Comparison of ENCODE assay signal across 9 cellular contexts in the genomic region with DNA sequence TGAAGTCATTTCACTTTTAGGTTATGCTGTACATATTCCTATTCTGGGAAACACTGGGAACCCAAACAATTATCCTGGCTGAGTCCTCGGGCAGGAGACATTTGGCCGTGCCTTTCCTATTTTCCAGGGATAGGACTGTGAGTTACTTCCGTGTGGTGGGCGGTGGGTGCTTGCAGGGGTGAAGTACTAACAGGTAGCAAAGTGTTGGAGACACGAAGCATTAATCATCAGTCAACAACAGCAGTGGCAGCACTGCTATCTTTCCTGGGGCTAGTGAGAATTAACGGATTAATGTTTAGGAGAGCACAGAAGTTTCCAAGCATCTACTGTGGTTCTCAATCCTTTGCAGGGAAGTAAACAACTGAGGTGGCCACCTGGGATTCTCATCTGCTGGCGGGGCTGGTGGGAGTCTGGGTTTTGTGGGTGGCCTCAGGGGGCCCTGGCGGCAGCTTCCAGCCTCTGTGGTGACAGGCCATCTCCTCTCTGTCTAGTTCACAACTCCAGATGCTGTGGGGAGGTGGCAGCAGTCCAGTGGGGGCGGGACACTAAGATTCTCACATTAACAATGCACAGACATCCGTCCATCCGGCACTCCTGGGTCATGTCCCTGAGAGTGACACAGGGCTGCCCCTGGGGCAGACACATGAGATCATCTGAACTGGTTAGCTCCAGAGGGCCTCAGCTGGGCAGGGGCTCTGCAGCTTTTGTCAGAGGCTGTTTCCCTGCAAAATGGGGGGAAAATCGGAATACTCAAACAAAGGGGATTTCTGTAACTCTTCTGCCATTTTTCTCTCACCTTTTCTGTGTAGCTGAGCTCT.
DNase-seq lines count a peak whose midpoint lies in the region; TF ChIP-seq lines count a peak whose summit lies in the region.
"Had no signal": no experiment of that assay in that cellular context is flagged by ENCODE, and none has a peak within 500 bp of the region (broad histone marks: within the 10 kb centered on the region; RNA-seq: fewer than 3 reads in every experiment).

No MANE protein-coding gene starts in this region.

- DNase-seq in Calu3 (peak; percentile 13), fibroblast of villous mesenchyme (ENCODE audit: low read depth) (peak; percentile 47), neural progenitor cell (ENCODE audit: low spot score) (peak; percentile 43), NCI-H1092 treated with DMSO at 0.1 percent for 48 hours (lab: John Stamatoyannopoulos, UW) (no peak), DMS53 (lab: John Stamatoyannopoulos, UW) (no peak), endothelial cell (ENCODE audit: low spot score) (no peak)
- DNase-seq in stimulated activated CD8-positive, alpha-beta memory T cell treated with anti-CD3 and anti-CD28 coated beads, Interleukin-4, amount 100 ng/mL, for 48 hours, result no peak

- H3K79me2 ChIP-seq in neural progenitor cell (ENCODE audit: low read depth), result no peaks in the 10 kb centered on the region

- no peaks in the 10 kb centered on the region for H3K36me3 ChIP-seq in neural progenitor cell

- CTCF ChIA-PET in Calu3 (lab: Charles Lee), result no interaction called here

- no peak overlapping the region for H3K4me3 ChIP-seq in fibroblast of villous mesenchyme (ENCODE audit: low read depth, low read length)
- H3K4me3 ChIP-seq in neural progenitor cell, result no peak overlapping the region
- H3K4me3 ChIP-seq: SK-N-MC had no signal

- no peaks in the 10 kb centered on the region for H3K9me3 Mint-ChIP-seq in Calu3 (ENCODE audit: low read depth, unreplicated experiment)
- peaks cover 2% of the 10 kb centered on the region for H3K9me3 Mint-ChIP-seq in neural progenitor cell
- H3K9me3 Mint-ChIP-seq in endothelial cell (ENCODE audit: unreplicated experiment), result no peaks in the 10 kb centered on the region

- H3K36me3 Mint-ChIP-seq in Calu3 (ENCODE audit: insufficient read depth, unreplicated experiment) (no peaks in the 10 kb centered on the region), neural progenitor cell (peaks cover 4% of the 10 kb centered on the region), endothelial cell (ENCODE audit: low read depth, unreplicated experiment) (no peaks in the 10 kb centered on the region)

- peaks cover 28% of the 10 kb centered on the region for H3K4me1 ChIP-seq in neural progenitor cell

- peaks cover 19% of the 10 kb centered on the region for H3F3A ChIP-seq in neural progenitor cell (ENCODE audit: low read depth)

- H3K27ac Mint-ChIP-seq in Calu3 (ENCODE audit: unreplicated experiment), result no peak overlapping the region
- peak overlapping the region; percentile 100 for H3K27ac Mint-ChIP-seq in neural progenitor cell
- no peak overlapping the region for H3K27ac Mint-ChIP-seq in endothelial cell (ENCODE audit: unreplicated experiment)

- BruUV-seq in Calu3 (replicated peaks; lab: Mats Ljungman, UMichigan), result no TSS peak

- H3K4me3 Mint-ChIP-seq in Calu3 (ENCODE audit: low read depth, unreplicated experiment), result no peak overlapping the region
- peak overlapping the region; percentile 76 for H3K4me3 Mint-ChIP-seq in neural progenitor cell
- H3K4me3 Mint-ChIP-seq in endothelial cell (ENCODE audit: unreplicated experiment), result no peak overlapping the region

- no peaks in the 10 kb centered on the region for H3K9me3 ChIP-seq in neural progenitor cell (ENCODE audit: low read depth)

- H4K20me1 ChIP-seq in neural progenitor cell (ENCODE audit: low read depth), result no peaks in the 10 kb centered on the region

- no peaks in the 10 kb centered on the region for H3K27me3 Mint-ChIP-seq in Calu3 (ENCODE audit: unreplicated experiment)
- peaks cover 2% of the 10 kb centered on the region for H3K27me3 Mint-ChIP-seq in neural progenitor cell (ENCODE audit: insufficient read depth, low read depth)
- peaks cover 4% of the 10 kb centered on the region for H3K27me3 Mint-ChIP-seq in endothelial cell (ENCODE audit: unreplicated experiment)

- H3K9ac ChIP-seq in neural progenitor cell, result no peak overlapping the region

- peaks cover 32% of the 10 kb centered on the region for H3K4me1 Mint-ChIP-seq in Calu3 (ENCODE audit: low read depth, unreplicated experiment)
- peaks cover 68% of the 10 kb centered on the region for H3K4me1 Mint-ChIP-seq in neural progenitor cell
- no peaks in the 10 kb centered on the region for H3K4me1 Mint-ChIP-seq in endothelial cell (ENCODE audit: unreplicated experiment)

- H2AFZ ChIP-seq in neural progenitor cell (replicated peaks), result no peak overlapping the region

- peak overlapping the region; percentile 68 for H3K27ac ChIP-seq in neural progenitor cell
- H3K27ac ChIP-seq: SK-N-MC had no signal

- intact Hi-C loops in Calu3 (cut with micrococcal nuclease; ENCODE audit: unreplicated experiment), result no loop called here

- H3K4me2 ChIP-seq in neural progenitor cell, result peak overlapping the region; percentile 49

- no peak for TF ChIP-seq CTCF in Calu3 (IDR thresholded peaks at IDR 0.05; ENCODE audit: unreplicated experiment)
- TF ChIP-seq CTCF in fibroblast of villous mesenchyme (IDR thresholded peaks at IDR 0.05; ENCODE audit: insufficient read depth, low read depth, low read length), result no peak
- no peak for TF ChIP-seq CTCF in neural progenitor cell (IDR thresholded peaks at IDR 0.05)
- TF ChIP-seq CTCF in endothelial cell (IDR thresholded peaks at IDR 0.05; ENCODE audit: unreplicated experiment), result no peak

- H3K27me3 ChIP-seq in neural progenitor cell, result no peaks in the 10 kb centered on the region

TF ChIP-seq in PFSK-1, 5 proteins besides CTCF, POLR2A, EP300 and RAD21:
- TF ChIP-seq POLR2AphosphoS5 (IDR thresholded peaks at IDR 0.05; ENCODE audit: low read depth, low read length) (peak; percentile 33), FOXP2 (optimal IDR thresholded peaks at IDR 0.05; ENCODE audit: borderline replicate concordance, extremely low read depth, extremely low read length, insufficient read depth) (peak; percentile 98), SIN3A (IDR thresholded peaks at IDR 0.05; ENCODE audit: borderline replicate concordance, insufficient read depth, low read length) (no peak)
- TF ChIP-seq, protein P1, sequence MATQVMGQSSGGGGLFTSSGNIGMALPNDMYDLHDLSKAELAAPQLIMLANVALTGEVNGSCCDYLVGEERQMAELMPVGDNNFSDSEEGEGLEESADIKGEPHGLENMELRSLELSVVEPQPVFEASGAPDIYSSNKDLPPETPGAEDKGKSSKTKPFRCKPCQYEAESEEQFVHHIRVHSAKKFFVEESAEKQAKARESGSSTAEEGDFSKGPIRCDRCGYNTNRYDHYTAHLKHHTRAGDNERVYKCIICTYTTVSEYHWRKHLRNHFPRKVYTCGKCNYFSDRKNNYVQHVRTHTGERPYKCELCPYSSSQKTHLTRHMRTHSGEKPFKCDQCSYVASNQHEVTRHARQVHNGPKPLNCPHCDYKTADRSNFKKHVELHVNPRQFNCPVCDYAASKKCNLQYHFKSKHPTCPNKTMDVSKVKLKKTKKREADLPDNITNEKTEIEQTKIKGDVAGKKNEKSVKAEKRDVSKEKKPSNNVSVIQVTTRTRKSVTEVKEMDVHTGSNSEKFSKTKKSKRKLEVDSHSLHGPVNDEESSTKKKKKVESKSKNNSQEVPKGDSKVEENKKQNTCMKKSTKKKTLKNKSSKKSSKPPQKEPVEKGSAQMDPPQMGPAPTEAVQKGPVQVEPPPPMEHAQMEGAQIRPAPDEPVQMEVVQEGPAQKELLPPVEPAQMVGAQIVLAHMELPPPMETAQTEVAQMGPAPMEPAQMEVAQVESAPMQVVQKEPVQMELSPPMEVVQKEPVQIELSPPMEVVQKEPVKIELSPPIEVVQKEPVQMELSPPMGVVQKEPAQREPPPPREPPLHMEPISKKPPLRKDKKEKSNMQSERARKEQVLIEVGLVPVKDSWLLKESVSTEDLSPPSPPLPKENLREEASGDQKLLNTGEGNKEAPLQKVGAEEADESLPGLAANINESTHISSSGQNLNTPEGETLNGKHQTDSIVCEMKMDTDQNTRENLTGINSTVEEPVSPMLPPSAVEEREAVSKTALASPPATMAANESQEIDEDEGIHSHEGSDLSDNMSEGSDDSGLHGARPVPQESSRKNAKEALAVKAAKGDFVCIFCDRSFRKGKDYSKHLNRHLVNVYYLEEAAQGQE (IDR thresholded peaks at IDR 0.05; ENCODE audit: insufficient read depth in 1 of 2, low read depth in 2 of 2, low read length in 2 of 2), result 0 out of 4 replicates have a peak, but pooled peaks have one; percentile 15 to 30

Comparison
In these comparisons a context has a peak if more than half of its experiments do, and no peak if none do; other contexts are left out.
1. DNase-seq: peak in Calu3 (single experiment), fibroblast of villous mesenchyme (single experiment) and neural progenitor cell (single experiment); none in stimulated activated CD8-positive, alpha-beta memory T cell treated with anti-CD3 and anti-CD28 coated beads, Interleukin-4, amount 100 ng/mL, for 48 hours (single experiment), NCI-H1092 treated with DMSO at 0.1 percent for 48 hours (single experiment), DMS53 (single experiment) and endothelial cell (single experiment).